Comparison of ENCODE assay signal across 23 cellular contexts in genomic region chrX:19787305-19787704, GRCh38.
A peak's percentile ranks its signal among the peaks of the same experiment; 100 is the strongest.
DNase-seq lines count a peak whose midpoint lies in the region; ATAC-seq, FAIRE-seq and TF ChIP-seq lines count a peak whose summit lies in the region.
"Had no signal": no experiment of that assay in that cellular context is flagged by ENCODE, and none has a peak within 500 bp of the region (broad histone marks: within the 10 kb centered on the region; RNA-seq: fewer than 3 reads in every experiment).

No MANE protein-coding gene starts in this region.

- intact Hi-C loops in CD4-positive, alpha-beta T cell (cut with DNase I, micrococcal nuclease), result no loop called here
- intact Hi-C loops in gastrocnemius medialis (cut with DNase I; ENCODE audit: low total_unique reads), result no loop called here

- H3K27ac ChIP-seq in A549 (no peak overlapping the region), gastrocnemius medialis (no peak overlapping the region)
- no peak overlapping the region for H3K27ac ChIP-seq in CD4-positive, alpha-beta T cell (ENCODE audit: low read depth, low read length)
- H3K27ac ChIP-seq: PC-9, SJCRH30 had no signal

- no peaks in the 10 kb centered on the region for H3K36me3 ChIP-seq in gastrocnemius medialis
- H3K36me3 ChIP-seq: BE2C, SJCRH30 had no signal

- no peak for TF ChIP-seq EP300 in A549 (IDR thresholded peaks at IDR 0.05)

- H3K27me3 Mint-ChIP-seq in activated T-cell treated with anti-CD3 and anti-CD28 coated beads, Interleukin-2, amount 50 U/mL, for 72 hours (ENCODE audit: low read depth), result no peaks in the 10 kb centered on the region
- no peaks in the 10 kb centered on the region for H3K27me3 Mint-ChIP-seq in CD4-positive, alpha-beta T cell
- H3K27me3 Mint-ChIP-seq in activated T-helper 17 cell treated with anti-CD3 and anti-CD28 coated beads, Interleukin-2, amount 50 U/mL, for 72 hours, result no peaks in the 10 kb centered on the region
- no peaks in the 10 kb centered on the region for H3K27me3 Mint-ChIP-seq in T-helper 17 cell

- peaks cover 71% of the 10 kb centered on the region for H3K4me1 Mint-ChIP-seq in activated T-cell treated with anti-CD3 and anti-CD28 coated beads, Interleukin-2, amount 50 U/mL, for 72 hours (ENCODE audit: low read depth)
- H3K4me1 Mint-ChIP-seq in CD4-positive, alpha-beta T cell (ENCODE audit: low read depth), result peaks cover 78% of the 10 kb centered on the region
- peaks cover 29% of the 10 kb centered on the region for H3K4me1 Mint-ChIP-seq in activated T-helper 17 cell treated with anti-CD3 and anti-CD28 coated beads, Interleukin-2, amount 50 U/mL, for 72 hours
- peaks cover 32% of the 10 kb centered on the region for H3K4me1 Mint-ChIP-seq in T-helper 17 cell

- peak overlapping the region; percentile 39 for H3K4me3 Mint-ChIP-seq in activated T-cell treated with anti-CD3 and anti-CD28 coated beads, Interleukin-2, amount 50 U/mL, for 72 hours
- no peak overlapping the region for H3K4me3 Mint-ChIP-seq in CD4-positive, alpha-beta T cell
- H3K4me3 Mint-ChIP-seq in activated T-helper 17 cell treated with anti-CD3 and anti-CD28 coated beads, Interleukin-2, amount 50 U/mL, for 72 hours, result peak overlapping the region; percentile 70
- H3K4me3 Mint-ChIP-seq in T-helper 17 cell, result no peak overlapping the region

- H3K4me1 ChIP-seq in A549 (no peaks in the 10 kb centered on the region), gastrocnemius medialis (no peaks in the 10 kb centered on the region)
- H3K4me1 ChIP-seq: BE2C, SJCRH30 had no signal

- H3K4me3 ChIP-seq in A549 (no peak overlapping the region), gastrocnemius medialis (no peak overlapping the region)
- H3K4me3 ChIP-seq: PC-9, SJCRH30 had no signal

- CTCF ChIA-PET in A549 (lab: Yijun Ruan, JAX), result no interaction called here
- CTCF ChIA-PET in CD4-positive, alpha-beta T cell (lab: Charles Lee), result no interaction called here

- peak overlapping the region; percentile 74 for H3K27ac Mint-ChIP-seq in activated T-cell treated with anti-CD3 and anti-CD28 coated beads, Interleukin-2, amount 50 U/mL, for 72 hours
- H3K27ac Mint-ChIP-seq in CD4-positive, alpha-beta T cell, result peak overlapping the region; percentile 84
- peak overlapping the region; percentile 91 for H3K27ac Mint-ChIP-seq in activated T-helper 17 cell treated with anti-CD3 and anti-CD28 coated beads, Interleukin-2, amount 50 U/mL, for 72 hours
- no peak overlapping the region for H3K27ac Mint-ChIP-seq in T-helper 17 cell

- TF ChIP-seq RAD21 in A549 (conservative IDR thresholded peaks at IDR 0.05 in 1 of 2, IDR thresholded peaks at IDR 0.05 in 1 of 2), result no peak

- H3K9me3 ChIP-seq in A549, result no peaks in the 10 kb centered on the region
- no peaks in the 10 kb centered on the region for H3K9me3 ChIP-seq in CD4-positive, alpha-beta T cell (ENCODE audit: control insufficient read depth, low read length)
- no peaks in the 10 kb centered on the region for H3K9me3 ChIP-seq in gastrocnemius medialis
- no peaks in the 10 kb centered on the region for H3K9me3 ChIP-seq in T-helper 17 cell (ENCODE audit: control insufficient read depth, low read length, poor library complexity, severe bottlenecking)
- H3K9me3 ChIP-seq: BE2C had no signal

- FAIRE-seq in A549 (lab: Jason Lieb, UNC), result peak; percentile 61

- no peaks in the 10 kb centered on the region for H3K27me3 ChIP-seq in CD4-positive, alpha-beta T cell (ENCODE audit: control insufficient read depth, insufficient read depth, low read length)
- H3K27me3 ChIP-seq in gastrocnemius medialis, result no peaks in the 10 kb centered on the region
- H3K27me3 ChIP-seq: BE2C, SJCRH30 had no signal

- TF ChIP-seq POLR2A in A549 (IDR thresholded peaks at IDR 0.05; ENCODE audit: low read length) (no peak), gastrocnemius medialis (IDR thresholded peaks at IDR 0.05) (no peak)

- no peak for ATAC-seq in activated T-cell treated with anti-CD3 and anti-CD28 coated beads, Interleukin-2, amount 50 U/mL, for 72 hours (replicated peaks in 1 of 2)
- ATAC-seq in A549 (no peak), gastrocnemius medialis (no peak), T-helper 17 cell (no peak)
- no peak for ATAC-seq in CD4-positive, alpha-beta T cell (ENCODE audit: poor library complexity)
- ATAC-seq in activated T-helper 17 cell treated with anti-CD3 and anti-CD28 coated beads, Interleukin-2, amount 50 U/mL, for 72 hours (replicated peaks), result no peak
- ATAC-seq: Right ventricle myocardium inferior, SK-N-SH treated with all-trans-retinoic acid at 6 μM for 48 hours had no signal

- POLR2A ChIA-PET in A549 (lab: Yijun Ruan, JAX), result no interaction called here
- POLR2A ChIA-PET in CD4-positive, alpha-beta T cell (lab: Charles Lee), result interaction anchor here (1.0 to 1.4 kb wide), 2 partner anchors 40 to 43 kb away, joined by 3 read pairs; no protein-coding TSS in a partner anchor

- in situ Hi-C loops in gastrocnemius medialis (cut with MboI; ENCODE audit: low sequenced_read_pairs in 4 of 4), result no loop called here

- peaks cover 0 to 16% of the 10 kb centered on the region in 2 donors for H3K36me3 Mint-ChIP-seq in activated T-cell treated with anti-CD3 and anti-CD28 coated beads, Interleukin-2, amount 50 U/mL, for 72 hours (ENCODE audit: insufficient read depth in 2 of 2)
- H3K36me3 Mint-ChIP-seq in CD4-positive, alpha-beta T cell (ENCODE audit: low read depth), result peaks cover 68% of the 10 kb centered on the region
- peaks cover 46% of the 10 kb centered on the region for H3K36me3 Mint-ChIP-seq in activated T-helper 17 cell treated with anti-CD3 and anti-CD28 coated beads, Interleukin-2, amount 50 U/mL, for 72 hours (ENCODE audit: low read depth)
- H3K36me3 Mint-ChIP-seq in T-helper 17 cell (ENCODE audit: low read depth), result no peaks in the 10 kb centered on the region

- WGBS in A549 (ENCODE audit: missing lambda C conversion rate), result 77% methylated on average over 1 of the region's 1 CpG

- TF ChIP-seq CTCF in A549 (IDR thresholded peaks at IDR 0.05) (no peak), gastrocnemius medialis (IDR thresholded peaks at IDR 0.05 in 4 of 5, conservative IDR thresholded peaks at IDR 0.05 in 1 of 5) (no peak)
- no peak for TF ChIP-seq CTCF in CD4-positive, alpha-beta T cell (IDR thresholded peaks at IDR 0.05)

- DNase-seq in activated T-cell treated with anti-CD3 and anti-CD28 coated beads, Interleukin-2, amount 50 U/mL, for 72 hours, result no peak
- DNase-seq in activated T-cell treated with anti-CD3 and anti-CD28 coated beads for 4 hours, result no peak
- DNase-seq in A549 (ENCODE audit: low read depth in 1 of 2, low spot score in 1 of 2), result no peak
- no peak for DNase-seq in CD4-positive, alpha-beta T cell
- DNase-seq in AG08395 (ENCODE audit: low spot score), result no peak
- DNase-seq in gastrocnemius medialis, result no peak
- DNase-seq in T-helper 17 cell, result no peak
- DNase-seq: BE2C; DMS53; GOT3; HCEC 1CT; KBM-7; MM.1S; NCI-H2029; NCI-H446 treated with DMSO at 0.1 percent for 48 hours; NCI-H526; NCI-H82; NK-92 treated with Interleukin-12 subunit alpha and Interleukin-12 subunit beta, amount 100 ng/mL, for 24 hours; PC-9; SJCRH30 had no signal

- H3K4me2 ChIP-seq in A549, result no peak overlapping the region
- H3K4me2 ChIP-seq: PC-9 had no signal

- peaks cover 0 to 3% of the 10 kb centered on the region in 2 donors for H3K9me3 Mint-ChIP-seq in activated T-cell treated with anti-CD3 and anti-CD28 coated beads, Interleukin-2, amount 50 U/mL, for 72 hours
- H3K9me3 Mint-ChIP-seq in CD4-positive, alpha-beta T cell, result peaks cover 5% of the 10 kb centered on the region
- H3K9me3 Mint-ChIP-seq in activated T-helper 17 cell treated with anti-CD3 and anti-CD28 coated beads, Interleukin-2, amount 50 U/mL, for 72 hours, result no peaks in the 10 kb centered on the region

TF ChIP-seq in A549, 52 proteins besides CTCF, POLR2A, EP300 and RAD21:
- TF ChIP-seq RFX5 (IDR thresholded peaks at IDR 0.05), result no peak
- no peak for TF ChIP-seq HEYL (CRISPR knock-in tag; IDR thresholded peaks at IDR 0.05)
- no peak for TF ChIP-seq FOSL2 (IDR thresholded peaks at IDR 0.05)
- TF ChIP-seq FOSL2 (CRISPR knock-in tag; IDR thresholded peaks at IDR 0.05), result no peak

Comparison
In these comparisons a context has a peak if more than half of its experiments do, and no peak if none do; other contexts are left out.
1. H3K4me3 Mint-ChIP-seq: peak in activated T-cell treated with anti-CD3 and anti-CD28 coated beads, Interleukin-2, amount 50 U/mL, for 72 hours (2 of 2) and activated T-helper 17 cell treated with anti-CD3 and anti-CD28 coated beads, Interleukin-2, amount 50 U/mL, for 72 hours (single experiment); none in CD4-positive, alpha-beta T cell (single experiment) and T-helper 17 cell (single experiment).